Comparison of ENCODE assay signal across 35 cellular contexts in genomic region chr6:151666526-151666925, GRCh38.
"Had no signal": no experiment of that assay in that cellular context is flagged by ENCODE, and none has a peak within 500 bp of the region (broad histone marks: within the 10 kb centered on the region; RNA-seq: fewer than 3 reads in every experiment).

No MANE protein-coding gene starts in this region.

- H3K36me3 ChIP-seq: adrenal gland, ascending aorta, brain microvascular endothelial cell, breast epithelium, cardiac muscle cell had no signal

- FAIRE-seq: astrocyte, bronchial epithelial cell had no signal

- ATAC-seq: activated naive CD4-positive, alpha-beta T cell treated with anti-CD3 and anti-CD28 coated beads, Interleukin-2, amount 50 U/mL, for 72 hours; activated naive CD8-positive, alpha-beta T cell treated with anti-CD3 and anti-CD28 coated beads, Interleukin-2, amount 50 U/mL, for 24 hours; activated T-cell treated with anti-CD3 and anti-CD28 coated beads, Interleukin-2, amount 50 U/mL, for 4 hours; activated T-cell treated with anti-CD3 and anti-CD28 coated beads, Interleukin-2, amount 50 U/mL, for 72 hours; activated T-helper 17 cell treated with anti-CD3 and anti-CD28 coated beads, Interleukin-2, amount 50 U/mL, for 72 hours; body of pancreas had no signal

- DNase-seq: activated effector memory CD4-positive, alpha-beta T cell treated with anti-CD3 and anti-CD28 coated beads, Interleukin-2, amount 50 U/mL, for 16 hours; activated effector memory CD4-positive, alpha-beta T cell treated with Interleukin-2 at 50 U/mL for 16 hours; activated gamma-delta T cell; activated gamma-delta T cell treated with Interleukin-2 at 50 U/mL for 16 hours; activated naive CD4-positive, alpha-beta T cell; activated naive CD4-positive, alpha-beta T cell treated with anti-CD3 and anti-CD28 coated beads for 36 hours; activated naive CD4-positive, alpha-beta T cell treated with anti-CD3 and anti-CD28 coated beads, Interleukin-2, amount 10 ng/mL, durations not matched to agents 7 days and 5 days; activated naive CD4-positive, alpha-beta T cell treated with anti-CD3 and anti-CD28 coated beads, Interleukin-2, amount 50 U/mL, for 16 hours; activated naive CD4-positive, alpha-beta T cell treated with Interleukin-2 at 50 U/mL for 16 hours; activated naive CD8-positive, alpha-beta T cell treated with anti-CD3 and anti-CD28 coated beads for 36 hours; activated naive CD8-positive, alpha-beta T cell treated with anti-CD3 and anti-CD28 coated beads, Interleukin-2, amount 10 ng/mL, durations not matched to agents 7 days and 5 days; activated naive CD8-positive, alpha-beta T cell treated with anti-CD3 and anti-CD28 coated beads, Interleukin-2, amount 50 U/mL, for 24 hours; activated T-cell treated with anti-CD3 and anti-CD28 coated beads for 4 hours; activated T-cell treated with anti-CD3 and anti-CD28 coated beads, Interleukin-2, amount 50 U/mL, for 1 hour; activated T-cell treated with anti-CD3 and anti-CD28 coated beads, Interleukin-2, amount 50 U/mL, for 24 hours; activated T-cell treated with anti-CD3 and anti-CD28 coated beads, Interleukin-2, amount 50 U/mL, for 4 hours; activated T-cell treated with anti-CD3 and anti-CD28 coated beads, Interleukin-2, amount 50 U/mL, for 48 hours; activated T-cell treated with anti-CD3 and anti-CD28 coated beads, Interleukin-2, amount 50 U/mL, for 72 hours; adrenal gland; amniotic stem cell; amygdala; anterior cingulate cortex; aorta; body of pancreas; brain microvascular endothelial cell; caudate nucleus; central memory CD4-positive, alpha-beta T cell; cerebellar nuclear complex had no signal

- H3K4me1 ChIP-seq: adrenal gland, ascending aorta, breast epithelium had no signal

- H3K4me3 ChIP-seq: adrenal gland, ascending aorta, body of pancreas, breast epithelium, cardiac muscle cell had no signal

- H3K9me3 ChIP-seq: adrenal gland, ascending aorta, body of pancreas, breast epithelium had no signal

- H3K27ac ChIP-seq: adrenal gland, ascending aorta, body of pancreas, brain microvascular endothelial cell, breast epithelium, cardiac muscle cell had no signal

- H3K27me3 ChIP-seq: adrenal gland, ascending aorta, body of pancreas, brain microvascular endothelial cell, breast epithelium, cardiac muscle cell had no signal
